In genomic region chr6:90093558-90094073, GRCh38 we compare ENCODE assay signal across 18 cellular contexts.
"Had no signal": no experiment of that assay in that cellular context is flagged by ENCODE, and none has a peak within 500 bp of the region (broad histone marks: within the 10 kb centered on the region; RNA-seq: fewer than 3 reads in every experiment).

No MANE protein-coding gene starts in this region.

- H3K4me3 ChIP-seq: breast epithelium, spleen, thyroid gland, upper lobe of right lung had no signal

- H3K9me3 ChIP-seq: breast epithelium, spleen, thyroid gland, upper lobe of right lung had no signal

- H3K4me1 ChIP-seq: breast epithelium had no signal

- H3K9me3 Mint-ChIP-seq: natural killer cell treated with Interleukin-12 subunit alpha and Interleukin-12 subunit beta and Interleukin-15 and Interleukin-18, amount 100 ng/mL, for 72 hours; stimulated activated naive CD8-positive, alpha-beta T cell treated with anti-CD3 and anti-CD28 coated beads, Interleukin-15, amount 100 ng/mL, for 72 hours had no signal

- H3K4me3 Mint-ChIP-seq: natural killer cell treated with Interleukin-12 subunit alpha and Interleukin-12 subunit beta and Interleukin-15 and Interleukin-18, amount 100 ng/mL, for 72 hours had no signal

- H3K36me3 ChIP-seq: breast epithelium, thyroid gland, upper lobe of right lung had no signal

- H3K27me3 ChIP-seq: breast epithelium, spleen, thyroid gland, upper lobe of right lung had no signal

- H3K36me3 Mint-ChIP-seq: natural killer cell treated with Interleukin-12 subunit alpha and Interleukin-12 subunit beta and Interleukin-15 and Interleukin-18, amount 100 ng/mL, for 72 hours had no signal

- DNase-seq: activated CD4-positive, alpha-beta T cell treated with anti-CD3 and anti-CD28 coated beads for 1 hour; activated CD8-positive, alpha-beta memory T cell treated with anti-CD3 and anti-CD28 coated beads for 24 hours; activated gamma-delta T cell; central memory CD4-positive, alpha-beta T cell; head of caudate nucleus; hippocampal formation; left cardiac atrium; mammary epithelial cell; midbrain; right cardiac atrium; spleen; stimulated activated naive CD8-positive, alpha-beta T cell treated with anti-CD3 and anti-CD28 coated beads, Interleukin-15, amount 100 ng/mL, for 72 hours; substantia nigra; T-helper 2 cell; thyroid gland; upper lobe of right lung had no signal

- ATAC-seq: left cardiac atrium; natural killer cell treated with Interleukin-12 subunit alpha and Interleukin-12 subunit beta and Interleukin-15 and Interleukin-18, amount 100 ng/mL, for 72 hours; right cardiac atrium; stimulated activated naive CD8-positive, alpha-beta T cell treated with anti-CD3 and anti-CD28 coated beads, Interleukin-15, amount 100 ng/mL, for 72 hours; upper lobe of right lung had no signal

- H3K27me3 Mint-ChIP-seq: stimulated activated naive CD8-positive, alpha-beta T cell treated with anti-CD3 and anti-CD28 coated beads, Interleukin-15, amount 100 ng/mL, for 72 hours had no signal

- H3K27ac ChIP-seq: breast epithelium, spleen, thyroid gland, upper lobe of right lung had no signal
